4 cellular contexts compared by ENCODE assay signal in the genomic region with DNA sequence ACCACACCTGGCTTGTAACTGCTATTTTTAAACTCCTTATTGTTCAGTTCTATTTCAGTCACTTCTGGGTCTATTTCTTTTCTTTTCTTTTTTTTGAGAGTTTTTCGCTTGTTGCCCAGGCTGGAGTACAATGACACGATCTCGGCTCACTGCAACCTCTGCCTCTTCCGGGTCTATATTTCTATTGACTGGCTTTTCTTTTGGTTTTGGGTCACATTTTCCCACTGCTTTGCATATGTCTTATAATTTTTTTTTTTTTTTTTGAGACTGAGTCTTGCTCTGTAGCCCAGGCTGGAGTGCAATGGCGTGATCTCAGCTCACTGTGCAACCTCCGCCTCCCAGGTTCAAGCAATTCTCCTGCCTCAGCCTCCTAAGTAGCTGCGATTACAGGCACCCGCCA.
DNase-seq lines count a peak whose midpoint lies in the region; ATAC-seq and TF ChIP-seq lines count a peak whose summit lies in the region.
"Not testable (repeated sequence)": the region's sequence is repeated elsewhere in the genome, so short reads cannot be mapped to it uniquely, and the experiment has no call there.

No MANE protein-coding gene starts in this region.

- TF ChIP-seq CTCF in MM.1S (IDR thresholded peaks at IDR 0.05; ENCODE audit: low read length); OCI-LY7 (conservative IDR thresholded peaks at IDR 0.05; ENCODE audit: low read length): not testable (repeated sequence)

- H3K36me3 Mint-ChIP-seq in IgD-negative memory B cell, memory B cell: not testable (repeated sequence)

- H3K4me1 Mint-ChIP-seq in IgD-negative memory B cell, memory B cell: not testable (repeated sequence)

- intact Hi-C loops in OCI-LY7 (cut with micrococcal nuclease; ENCODE audit: unreplicated experiment): not testable (repeated sequence)

- not testable (repeated sequence) for H3K4me1 ChIP-seq in MM.1S (ENCODE audit: low read length)
- H3K4me1 ChIP-seq in OCI-LY7 (ENCODE audit: insufficient read depth, low read length, poor library complexity, severe bottlenecking): peaks cover 28% of the 10 kb centered on the region

- DNase-seq in MM.1S (peak; percentile 26), OCI-LY7 (ENCODE audit: low spot score) (peak; percentile 46)
- not testable (repeated sequence) for DNase-seq in memory B cell (ENCODE audit: low spot score in 2 of 2)

- CTCF ChIA-PET in OCI-LY7 (lab: Charles Lee; ENCODE audit: unreplicated experiment): interaction anchor here (0.8 kb wide), 1 partner anchor 70 kb away, joined by 3 read pairs; no protein-coding TSS in a partner anchor

- H3K27ac ChIP-seq in MM.1S (ENCODE audit: low read length) (peak overlapping the region; percentile 26; the same call in 1 of the 2 replicates), OCI-LY7 (ENCODE audit: low read depth, low read length, poor library complexity, severe bottlenecking) (peak overlapping the region; percentile 28)

- H3K36me3 ChIP-seq in MM.1S (replicated peaks; ENCODE audit: insufficient read depth, low read length); OCI-LY7 (ENCODE audit: insufficient read depth, low read length): not testable (repeated sequence)

- ATAC-seq in memory B cell (ENCODE audit: low read depth): peak; percentile 82

- H3K9me3 Mint-ChIP-seq in IgD-negative memory B cell, memory B cell: not testable (repeated sequence)

- H3K27me3 ChIP-seq in MM.1S (replicated peaks; ENCODE audit: insufficient read depth, low read length): not testable (repeated sequence)

- peak overlapping the region in 3 of 4 donors; percentile 61 to 80 (median 65) for H3K4me3 Mint-ChIP-seq in IgD-negative memory B cell
- H3K4me3 Mint-ChIP-seq in memory B cell: peak overlapping the region; percentile 75

- not testable (repeated sequence) for H3K4me3 ChIP-seq in MM.1S (ENCODE audit: low read length)
- peak overlapping the region; percentile 44 for H3K4me3 ChIP-seq in OCI-LY7 (ENCODE audit: low read depth, low read length, poor library complexity, severe bottlenecking)

- not testable (repeated sequence) for H3K9ac ChIP-seq in MM.1S (ENCODE audit: low read length)

- not testable (repeated sequence) for H4K20me1 ChIP-seq in MM.1S (ENCODE audit: insufficient read depth, low read length); OCI-LY7 (ENCODE audit: insufficient read depth, low read length)

- POLR2A ChIA-PET in OCI-LY7 (lab: Charles Lee): interaction anchor here (1.1 kb wide), 1 partner anchor 9 kb away, joined by 4 read pairs; no protein-coding TSS in a partner anchor

- H3K9me3 ChIP-seq in MM.1S (replicated peaks; ENCODE audit: insufficient read depth, low read length); OCI-LY7 (ENCODE audit: low read length): not testable (repeated sequence)

- H3K27ac Mint-ChIP-seq in IgD-negative memory B cell: peak overlapping the region in 1 of 3 donors; percentile 28
- peak overlapping the region; percentile 15 for H3K27ac Mint-ChIP-seq in memory B cell

- H3K4me2 ChIP-seq in MM.1S (ENCODE audit: low read depth, low read length): not testable (repeated sequence)
- H3K4me2 ChIP-seq in OCI-LY7 (ENCODE audit: low read length): peak overlapping the region; percentile 54

- H3K9me2 ChIP-seq in MM.1S (replicated peaks; ENCODE audit: insufficient read depth, low read length); OCI-LY7 (ENCODE audit: insufficient read depth, low read length): not testable (repeated sequence)

- not testable (repeated sequence) for H3K79me2 ChIP-seq in MM.1S (ENCODE audit: low read length); OCI-LY7 (ENCODE audit: insufficient read depth, low read depth, low read length)

- BruUV-seq in OCI-LY7 (replicated peaks; lab: Mats Ljungman, UMichigan): not testable (repeated sequence)

- not testable (repeated sequence) for H3F3A ChIP-seq in MM.1S (ENCODE audit: insufficient read depth, low read length)

- not testable (repeated sequence) for H2AFZ ChIP-seq in MM.1S (ENCODE audit: low read length)
- H2AFZ ChIP-seq in OCI-LY7 (ENCODE audit: low read length): peak overlapping the region; percentile 93

- not testable (repeated sequence) for H3K27me3 Mint-ChIP-seq in IgD-negative memory B cell, memory B cell
